22 cellular contexts compared by ENCODE assay signal in genomic region chr1:154753426-154753825, GRCh38.
DNase-seq lines count a peak whose midpoint lies in the region; ATAC-seq and TF ChIP-seq lines count a peak whose summit lies in the region.
"Had no signal": no experiment of that assay in that cellular context is flagged by ENCODE, and none has a peak within 500 bp of the region (broad histone marks: within the 10 kb centered on the region; RNA-seq: fewer than 3 reads in every experiment).

No MANE protein-coding gene starts in this region.

- H3K4me3 ChIP-seq in uterus (no peak overlapping the region), spleen (no peak overlapping the region)

- peaks cover 78% of the 10 kb centered on the region for H3K4me1 Mint-ChIP-seq in activated CD4-positive, alpha-beta T cell treated with anti-CD3 and anti-CD28 coated beads, Interleukin-2, amount 10 ng/mL, durations not matched to agents 24 days and 14 days

- TF ChIP-seq POLR2A in uterus (IDR thresholded peaks at IDR 0.05) (no peak), spleen (IDR thresholded peaks at IDR 0.05) (no peak)

- peaks cover 7% of the 10 kb centered on the region for H3K9me3 Mint-ChIP-seq in activated CD4-positive, alpha-beta T cell treated with anti-CD3 and anti-CD28 coated beads, Interleukin-2, amount 10 ng/mL, durations not matched to agents 24 days and 14 days
- peaks cover 3 to 4% of the 10 kb centered on the region in 2 donors for H3K9me3 Mint-ChIP-seq in activated naive CD4-positive, alpha-beta T cell treated with anti-CD3 and anti-CD28 coated beads, Interleukin-2, amount 50 U/mL, for 72 hours
- H3K9me3 Mint-ChIP-seq: CD4-positive, CD25-positive, alpha-beta regulatory T cell; HFFc6 had no signal

- TF ChIP-seq CTCF in uterus (IDR thresholded peaks at IDR 0.05) (no peak), spleen (IDR thresholded peaks at IDR 0.05 in 8 of 11, conservative IDR thresholded peaks at IDR 0.05 in 3 of 11) (no peak)

- H3K4me3 Mint-ChIP-seq in activated CD4-positive, alpha-beta T cell treated with anti-CD3 and anti-CD28 coated beads, Interleukin-2, amount 10 ng/mL, durations not matched to agents 24 days and 14 days = no peak overlapping the region
- H3K4me3 Mint-ChIP-seq: B cell; CD4-positive, CD25-positive, alpha-beta regulatory T cell; HFFc6 had no signal

- ATAC-seq in activated naive CD4-positive, alpha-beta T cell treated with anti-CD3 and anti-CD28 coated beads, Interleukin-2, amount 50 U/mL, for 72 hours = no peak
- ATAC-seq in left lobe of liver = no peak
- ATAC-seq: HepG2, Panc1 had no signal

- intact Hi-C loops in activated CD4-positive, alpha-beta T cell treated with anti-CD3 and anti-CD28 coated beads, Interleukin-2, amount 10 ng/mL, durations not matched to agents 24 days and 14 days (cut with micrococcal nuclease) = loop anchor here (5.0 kb wide), 1 partner anchor 36 kb away; no protein-coding TSS in a partner anchor
- intact Hi-C loops in uterus (cut with DNase I; ENCODE audit: low total_unique reads) (no loop called here), spleen (cut with DNase I; ENCODE audit: low total_unique reads) (loop anchor here (10.0 kb wide), 1 partner anchor 111 kb away; no protein-coding TSS in a partner anchor)

- H3K27ac Mint-ChIP-seq in activated CD4-positive, alpha-beta T cell treated with anti-CD3 and anti-CD28 coated beads, Interleukin-2, amount 10 ng/mL, durations not matched to agents 24 days and 14 days = peak overlapping the region; percentile 4
- H3K27ac Mint-ChIP-seq in activated naive CD4-positive, alpha-beta T cell treated with anti-CD3 and anti-CD28 coated beads, Interleukin-2, amount 50 U/mL, for 72 hours = peak overlapping the region; percentile 16 to 39
- H3K27ac Mint-ChIP-seq: B cell; CD4-positive, CD25-positive, alpha-beta regulatory T cell; HFFc6 had no signal

- no peaks in the 10 kb centered on the region for H3K27me3 Mint-ChIP-seq in activated CD4-positive, alpha-beta T cell treated with anti-CD3 and anti-CD28 coated beads, Interleukin-2, amount 10 ng/mL, durations not matched to agents 24 days and 14 days

- WGBS in spleen, 5 donors = 72 to 87% (median 77%) methylated on average over 7 of the region's 7 CpGs

- H3K36me3 ChIP-seq in uterus (no peaks in the 10 kb centered on the region), spleen (no peaks in the 10 kb centered on the region)

- H3K36me3 Mint-ChIP-seq in activated CD4-positive, alpha-beta T cell treated with anti-CD3 and anti-CD28 coated beads, Interleukin-2, amount 10 ng/mL, durations not matched to agents 24 days and 14 days (ENCODE audit: low read depth) = peaks cover 2% of the 10 kb centered on the region
- H3K36me3 Mint-ChIP-seq in activated naive CD4-positive, alpha-beta T cell treated with anti-CD3 and anti-CD28 coated beads, Interleukin-2, amount 50 U/mL, for 72 hours = peaks cover 0 to 7% of the 10 kb centered on the region in 2 donors
- H3K36me3 Mint-ChIP-seq: CD4-positive, CD25-positive, alpha-beta regulatory T cell had no signal

- no peaks in the 10 kb centered on the region for H3K9me3 ChIP-seq in uterus
- H3K9me3 ChIP-seq in spleen = no peaks in the 10 kb centered on the region

- H3K27me3 ChIP-seq in uterus (no peaks in the 10 kb centered on the region), spleen (replicated peaks in 1 of 7) (peaks cover 0 to 21% (median 0%) of the 10 kb centered on the region in 7 donors)

- peak overlapping the region; percentile 82 to 88 for H3K27ac ChIP-seq in uterus
- H3K27ac ChIP-seq in spleen = no peak overlapping the region

- DNase-seq in activated CD4-positive, alpha-beta T cell treated with anti-CD3 and anti-CD28 coated beads, Interleukin-2, amount 10 ng/mL, durations not matched to agents 24 days and 14 days = no peak
- DNase-seq in activated CD4-positive, alpha-beta T cell treated with anti-CD3 and anti-CD28 coated beads, Interleukin-2, amount 50 U/mL, for 48 hours = no peak
- no peak for DNase-seq in activated naive CD4-positive, alpha-beta T cell treated with anti-CD3 and anti-CD28 coated beads, Interleukin-2, amount 50 U/mL, for 72 hours (ENCODE audit: low spot score in 2 of 2)
- DNase-seq in activated naive CD4-positive, alpha-beta T cell (lab: John Stamatoyannopoulos, UW) = no peak
- DNase-seq in left lobe of liver (ENCODE audit: low spot score) = peak; percentile 34
- peak; percentile 11 to 14 for DNase-seq in uterus
- DNase-seq in amniotic stem cell (lab: John Stamatoyannopoulos, UW) = no peak
- DNase-seq in spleen = no peak
- DNase-seq: CD4-positive, CD25-positive, alpha-beta regulatory T cell; COR-L47; DMS 273 treated with DMSO at 0.1 percent for 48 hours; DND-41; H7; HFFc6; KBM-7; NCI-H1105; NCI-H2081; NCI-H2171 treated with DMSO at 0.1 percent for 48 hours; NCI-H446 treated with DMSO at 0.1 percent for 48 hours had no signal

- H3K4me1 ChIP-seq in uterus (peaks cover 8 to 17% of the 10 kb centered on the region in 2 donors), spleen (peaks cover 0 to 10% (median 2%) of the 10 kb centered on the region in 6 donors)

Comparison
In these comparisons a context has a peak if more than half of its experiments do, and no peak if none do; other contexts are left out.
1. DNase-seq: peak in left lobe of liver (single experiment) and uterus (2 of 2); none in activated CD4-positive, alpha-beta T cell treated with anti-CD3 and anti-CD28 coated beads, Interleukin-2, amount 10 ng/mL, durations not matched to agents 24 days and 14 days (single experiment), activated CD4-positive, alpha-beta T cell treated with anti-CD3 and anti-CD28 coated beads, Interleukin-2, amount 50 U/mL, for 48 hours (0 of 2), activated naive CD4-positive, alpha-beta T cell treated with anti-CD3 and anti-CD28 coated beads, Interleukin-2, amount 50 U/mL, for 72 hours (0 of 2), activated naive CD4-positive, alpha-beta T cell (0 of 4), amniotic stem cell (single experiment) and spleen (single experiment).
2. H3K27ac ChIP-seq: peak in uterus (2 of 2); none in spleen (0 of 8).